17 cellular contexts compared by ENCODE assay signal in the genomic region with DNA sequence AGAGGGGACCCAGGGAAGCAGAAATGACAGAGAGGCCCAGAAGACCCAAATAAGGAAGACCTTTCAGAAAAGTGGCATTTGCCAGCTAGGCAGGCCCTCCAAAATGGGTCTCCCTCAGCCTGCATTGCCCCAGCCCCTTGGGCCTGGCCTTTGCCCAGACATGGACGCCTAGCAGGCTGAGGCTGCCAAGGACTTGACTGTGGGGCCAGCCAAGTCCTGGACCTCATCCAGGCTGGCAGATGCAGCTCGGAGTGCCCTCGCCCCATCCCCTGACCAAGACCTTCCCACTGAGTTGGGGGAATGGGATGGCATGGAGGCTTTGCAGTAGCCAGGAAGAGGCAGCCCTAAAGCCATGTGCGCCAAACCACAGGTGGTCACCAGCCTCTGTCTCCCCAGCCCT.
DNase-seq lines count a peak whose midpoint lies in the region; ATAC-seq and TF ChIP-seq lines count a peak whose summit lies in the region.
"Had no signal": no experiment of that assay in that cellular context is flagged by ENCODE, and none has a peak within 500 bp of the region (broad histone marks: within the 10 kb centered on the region; RNA-seq: fewer than 3 reads in every experiment).

No MANE protein-coding gene starts in this region.

- H3K4me3 ChIP-seq in body of pancreas (no peak overlapping the region), A673 (ENCODE audit: low read depth, low read length, poor library complexity, severe bottlenecking) (no peak overlapping the region), BE2C (ENCODE audit: low read depth, low read length) (no peak overlapping the region)
- H3K4me3 ChIP-seq: skin epidermis had no signal

- H3K4me3 Mint-ChIP-seq in memory B cell = no peak overlapping the region
- H3K4me3 Mint-ChIP-seq in stimulated activated memory B cell treated with anti-CD40 and anti-IgM and Interleukin-4, amounts not matched to agents 10 μg/mL and 1 μg/mL and 100 μg/mL, for 72 hours = no peak overlapping the region
- H3K4me3 Mint-ChIP-seq: CD14-positive monocyte had no signal

- TF ChIP-seq CTCF in body of pancreas (IDR thresholded peaks at IDR 0.05) (no peak), A673 (conservative IDR thresholded peaks at IDR 0.05; ENCODE audit: low read depth, low read length) (no peak), BE2C (IDR thresholded peaks at IDR 0.05; ENCODE audit: low read depth, low read length) (no peak)

- H3K9me3 Mint-ChIP-seq in memory B cell = no peaks in the 10 kb centered on the region
- H3K9me3 Mint-ChIP-seq in stimulated activated memory B cell treated with anti-CD40 and anti-IgM and Interleukin-4, amounts not matched to agents 10 μg/mL and 1 μg/mL and 100 μg/mL, for 72 hours = no peaks in the 10 kb centered on the region
- H3K9me3 Mint-ChIP-seq: CD14-positive monocyte had no signal

- no peaks in the 10 kb centered on the region for H3K27me3 ChIP-seq in body of pancreas
- no peaks in the 10 kb centered on the region for H3K27me3 ChIP-seq in A673 (replicated peaks; ENCODE audit: insufficient read depth, low read depth, low read length, poor library complexity)
- no peaks in the 10 kb centered on the region for H3K27me3 ChIP-seq in BE2C

- POLR2A ChIA-PET in A673 (lab: Charles Lee; ENCODE audit: low non-redundant PET) = no interaction called here

- BruUV-seq in A673 (replicated peaks; lab: Mats Ljungman, UMichigan) = no TSS peak

- H3K36me3 ChIP-seq in body of pancreas (replicated peaks in 1 of 2; ENCODE audit: insufficient read depth in 1 of 2, low read depth in 2 of 2) (peaks cover 0 to 2% of the 10 kb centered on the region in 2 donors), A673 (ENCODE audit: insufficient read depth, low read length, poor library complexity, severe bottlenecking) (no peaks in the 10 kb centered on the region), BE2C (no peaks in the 10 kb centered on the region)

- ATAC-seq in body of pancreas (no peak), memory B cell (ENCODE audit: low read depth) (no peak)
- ATAC-seq in stimulated activated memory B cell treated with anti-CD40 and anti-IgM and Interleukin-4, amounts not matched to agents 10 μg/mL and 1 μg/mL and 100 μg/mL, for 72 hours = no peak

- no peaks in the 10 kb centered on the region for H3K27me3 Mint-ChIP-seq in memory B cell
- no peaks in the 10 kb centered on the region for H3K27me3 Mint-ChIP-seq in stimulated activated memory B cell treated with anti-CD40 and anti-IgM and Interleukin-4, amounts not matched to agents 10 μg/mL and 1 μg/mL and 100 μg/mL, for 72 hours

- H3K4me1 ChIP-seq in body of pancreas = peaks cover 3% of the 10 kb centered on the region
- no peaks in the 10 kb centered on the region for H3K4me1 ChIP-seq in A673 (ENCODE audit: insufficient read depth, low read length, poor library complexity, severe bottlenecking)
- no peaks in the 10 kb centered on the region for H3K4me1 ChIP-seq in BE2C

- TF ChIP-seq POLR2A in body of pancreas (IDR thresholded peaks at IDR 0.05) = no peak

- peaks cover 11% of the 10 kb centered on the region for H3K36me3 Mint-ChIP-seq in memory B cell
- peaks cover 50% of the 10 kb centered on the region for H3K36me3 Mint-ChIP-seq in stimulated activated memory B cell treated with anti-CD40 and anti-IgM and Interleukin-4, amounts not matched to agents 10 μg/mL and 1 μg/mL and 100 μg/mL, for 72 hours

- H3K4me1 Mint-ChIP-seq in memory B cell = peaks cover 8% of the 10 kb centered on the region
- H3K4me1 Mint-ChIP-seq in stimulated activated memory B cell treated with anti-CD40 and anti-IgM and Interleukin-4, amounts not matched to agents 10 μg/mL and 1 μg/mL and 100 μg/mL, for 72 hours = peaks cover 7% of the 10 kb centered on the region

- DNase-seq in NCI-H1092 treated with DMSO at 0.1 percent for 48 hours (lab: John Stamatoyannopoulos, UW) = peak; percentile 22
- DNase-seq in body of pancreas = peak in 3 of 4 donors; percentile 16 to 67 (median 51)
- no peak for DNase-seq in memory B cell (ENCODE audit: low spot score in 2 of 2)
- no peak for DNase-seq in NCI-H128 (lab: John Stamatoyannopoulos, UW; ENCODE audit: unreplicated experiment)
- DNase-seq in A673 (ENCODE audit: low spot score) = no peak
- DNase-seq in BE2C = no peak
- DNase-seq: activated CD4-positive, alpha-beta T cell treated with anti-CD3 and anti-CD28 coated beads, Interleukin-2, amount 50 U/mL, for 48 hours; activated T-cell treated with anti-CD3 and anti-CD28 coated beads, Interleukin-2, amount 50 U/mL, for 48 hours; DMS79; effector CD8-positive, alpha-beta T cell; KBM-7; kidney; NCI-H1105 treated with DMSO at 0.1 percent for 48 hours; T-helper 1 cell had no signal

- H3K9me3 ChIP-seq in body of pancreas (no peaks in the 10 kb centered on the region), A673 (ENCODE audit: low read depth, low read length, poor library complexity, severe bottlenecking) (no peaks in the 10 kb centered on the region), BE2C (no peaks in the 10 kb centered on the region)

- 51 to 100% methylated on average over 1 to 4 of the region's 4 CpGs for WGBS in body of pancreas, 2 donors

- intact Hi-C loops in body of pancreas (cut with DNase I) (no loop called here), A673 (cut with micrococcal nuclease; ENCODE audit: unreplicated experiment) (no loop called here)

- CTCF ChIA-PET in A673 (lab: Charles Lee) = no interaction called here

- H3K27ac ChIP-seq in body of pancreas (no peak overlapping the region), A673 (ENCODE audit: low read depth, low read length, poor library complexity, severe bottlenecking) (no peak overlapping the region)
- H3K27ac ChIP-seq: skin epidermis had no signal

- H3K27ac Mint-ChIP-seq in memory B cell = peak overlapping the region; percentile 73
- peak overlapping the region; percentile 63 for H3K27ac Mint-ChIP-seq in stimulated activated memory B cell treated with anti-CD40 and anti-IgM and Interleukin-4, amounts not matched to agents 10 μg/mL and 1 μg/mL and 100 μg/mL, for 72 hours

Comparison
In these comparisons a context has a peak if more than half of its experiments do, and no peak if none do; other contexts are left out.
1. DNase-seq: peak in NCI-H1092 treated with DMSO at 0.1 percent for 48 hours (single experiment) and body of pancreas (3 of 4); none in memory B cell (0 of 2), NCI-H128 (single experiment), A673 (single experiment) and BE2C (single experiment).